ENCODE assay signal across 22 cellular contexts in the genomic region with DNA sequence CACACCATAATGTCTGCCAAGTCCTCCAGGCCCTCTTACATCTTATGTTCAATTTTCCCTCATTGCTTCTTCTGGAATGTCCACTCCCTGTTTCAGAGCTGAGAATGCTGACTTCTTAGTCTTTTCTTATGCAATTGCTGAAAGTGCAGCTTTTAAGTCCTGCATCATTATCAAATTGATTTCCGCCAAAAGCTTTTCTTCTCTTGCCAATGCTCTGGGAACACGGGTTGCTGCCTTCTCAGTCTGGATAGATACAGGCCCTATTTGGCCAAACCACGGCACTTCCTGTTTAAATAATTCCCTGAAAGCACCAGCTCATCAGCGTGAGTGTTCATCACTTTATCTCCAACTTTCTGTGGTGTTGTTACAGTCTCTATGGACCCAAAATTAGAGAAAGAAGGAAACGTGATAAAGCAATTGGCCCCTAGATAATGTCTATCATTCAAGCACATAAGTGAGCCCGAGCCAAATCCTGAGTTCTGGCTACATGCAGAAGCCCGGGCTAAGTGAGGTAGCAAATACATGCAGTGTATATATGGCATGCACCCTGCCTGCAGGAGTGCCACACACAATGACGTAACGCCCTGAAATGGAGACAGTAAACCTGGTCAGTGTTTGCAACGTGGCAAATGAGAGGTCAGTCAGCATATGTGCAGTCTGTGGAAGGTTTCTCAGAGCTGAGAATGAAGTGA.
A peak's percentile ranks its signal among the peaks of the same experiment; 100 is the strongest.
DNase-seq lines count a peak whose midpoint lies in the region; ATAC-seq and TF ChIP-seq lines count a peak whose summit lies in the region.
"Had no signal": no experiment of that assay in that cellular context is flagged by ENCODE, and none has a peak within 500 bp of the region (broad histone marks: within the 10 kb centered on the region; RNA-seq: fewer than 3 reads in every experiment).

No MANE protein-coding gene starts in this region.

- H3K18ac ChIP-seq in mesenchymal stem cell (ENCODE audit: low read depth in 1 of 2, low read length in 2 of 2) = no peak overlapping the region

- WGBS in mesenchymal stem cell = 50% methylated on average over 10 of the region's 10 CpGs

- no peaks in the 10 kb centered on the region for H3K27me3 ChIP-seq in right atrium auricular region
- H3K27me3 ChIP-seq in mesenchymal stem cell (ENCODE audit: control insufficient read depth in 1 of 2, insufficient read depth in 1 of 2, low read length in 2 of 2) = peaks cover 0 to 65% of the 10 kb centered on the region in 2 experiments
- H3K27me3 ChIP-seq: spleen had no signal

- peak overlapping the region in 1 of 2 experiments; percentile 47 for H3K4ac ChIP-seq in mesenchymal stem cell (ENCODE audit: low read depth in 1 of 2, low read length in 2 of 2)

- H3K4me1 Mint-ChIP-seq in glutamatergic neuron (ENCODE audit: low read depth, unreplicated experiment) = no peaks in the 10 kb centered on the region
- H3K4me1 Mint-ChIP-seq: B cell; nephron progenitor cell; stimulated activated naive CD8-positive, alpha-beta T cell treated with anti-CD3 and anti-CD28 coated beads, Interleukin-15, amount 100 ng/mL, for 72 hours had no signal

- H2BK5ac ChIP-seq in mesenchymal stem cell (ENCODE audit: low read depth, low read length, poor library complexity, severe bottlenecking) = no peak overlapping the region

- peak overlapping the region in 1 of 2 experiments; percentile 47 for H2BK12ac ChIP-seq in mesenchymal stem cell (ENCODE audit: low read length in 2 of 2)

- H2AFZ ChIP-seq in mesenchymal stem cell (ENCODE audit: low read depth, low read length) = no peak overlapping the region

- DNase-seq in Right ventricle myocardium superior = no peak
- DNase-seq in right atrium auricular region (ENCODE audit: low spot score) = no peak
- peak; percentile 47 for DNase-seq in fibroblast of villous mesenchyme (ENCODE audit: low read depth)
- peak; percentile 51 for DNase-seq in mesenchymal stem cell
- no peak for DNase-seq in GM20000 (ENCODE audit: low spot score)
- no peak for DNase-seq in retina
- DNase-seq in DMS53 (lab: John Stamatoyannopoulos, UW) = no peak
- DNase-seq in glutamatergic neuron = no peak
- DNase-seq: activated CD4-positive, alpha-beta T cell treated with anti-CD3 and anti-CD28 coated beads for 4 hours; activated CD8-positive, alpha-beta memory T cell treated with anti-CD3 and anti-CD28 coated beads, Interleukin-2, amount 10 ng/mL, durations not matched to agents 7 days and 5 days; foreskin melanocyte; NCI-H1436; NCI-H526; nephron progenitor cell; spleen; stimulated activated CD4-positive, alpha-beta T cell treated with anti-CD3 and anti-CD28 coated beads, Interleukin-4, amount 100 ng/mL, for 24 hours; stimulated activated naive CD8-positive, alpha-beta T cell treated with anti-CD3 and anti-CD28 coated beads, Interleukin-15, amount 100 ng/mL, for 72 hours had no signal

- H4K8ac ChIP-seq in mesenchymal stem cell (ENCODE audit: low read length) = no peak overlapping the region

- no peak overlapping the region for H3K27ac Mint-ChIP-seq in glutamatergic neuron (ENCODE audit: unreplicated experiment)
- H3K27ac Mint-ChIP-seq: activated CD8-positive, alpha-beta memory T cell treated with anti-CD3 and anti-CD28 coated beads, Interleukin-2, amount 10 ng/mL, durations not matched to agents 7 days and 5 days; B cell; brain; dendritic cell treated with granulocyte-macrophage colony-stimulating factor and Interleukin-4, amounts not matched to agents 40 ng/mL and 50 ng/mL, for 4 days; nephron progenitor cell; progenitor cell of endocrine pancreas had no signal

- no peak overlapping the region for H3K4me3 ChIP-seq in right atrium auricular region
- no peak overlapping the region for H3K4me3 ChIP-seq in fibroblast of villous mesenchyme (ENCODE audit: low read depth, low read length)
- no peak overlapping the region for H3K4me3 ChIP-seq in mesenchymal stem cell (ENCODE audit: insufficient read depth in 1 of 2, low read depth in 1 of 2, low read length in 2 of 2)
- H3K4me3 ChIP-seq: spleen had no signal

- TF ChIP-seq CTCF in right atrium auricular region (IDR thresholded peaks at IDR 0.05) = no peak
- TF ChIP-seq CTCF in fibroblast of villous mesenchyme (IDR thresholded peaks at IDR 0.05; ENCODE audit: insufficient read depth, low read depth, low read length) = no peak
- no peak for TF ChIP-seq CTCF in GM20000 (IDR thresholded peaks at IDR 0.05; ENCODE audit: extremely low read depth, missing control alignments)
- no peak for TF ChIP-seq CTCF in glutamatergic neuron (IDR thresholded peaks at IDR 0.05; ENCODE audit: partially characterized antibody, unreplicated experiment)

- no peak overlapping the region for H3K9ac ChIP-seq in mesenchymal stem cell (ENCODE audit: low read length)

- H3K27ac ChIP-seq in right atrium auricular region (no peak overlapping the region), mesenchymal stem cell (ENCODE audit: low read length, poor library complexity, severe bottlenecking) (no peak overlapping the region)
- H3K27ac ChIP-seq: RWPE1 had no signal

- H2BK120ac ChIP-seq in mesenchymal stem cell (ENCODE audit: low read depth, low read length) = no peak overlapping the region

- H3K79me1 ChIP-seq in mesenchymal stem cell (replicated peaks; ENCODE audit: low read length, poor library complexity, severe bottlenecking) = no peaks in the 10 kb centered on the region

- peak; percentile 65 for ATAC-seq in Right ventricle myocardium superior (ENCODE audit: poor library complexity)
- ATAC-seq: activated CD8-positive, alpha-beta memory T cell treated with anti-CD3 and anti-CD28 coated beads, Interleukin-2, amount 10 ng/mL, durations not matched to agents 7 days and 5 days; stimulated activated naive CD8-positive, alpha-beta T cell treated with anti-CD3 and anti-CD28 coated beads, Interleukin-15, amount 100 ng/mL, for 72 hours had no signal

- no peak overlapping the region for H3K23ac ChIP-seq in mesenchymal stem cell (ENCODE audit: low read length in 2 of 2)

- H3K4me1 ChIP-seq in right atrium auricular region (peaks cover 0 to 23% of the 10 kb centered on the region in 2 donors), mesenchymal stem cell (ENCODE audit: control insufficient read depth, insufficient read depth, low read depth, low read length) (peaks cover 1% of the 10 kb centered on the region)

- H3K27me3 Mint-ChIP-seq in glutamatergic neuron (ENCODE audit: unreplicated experiment) = peaks cover 2% of the 10 kb centered on the region
- H3K27me3 Mint-ChIP-seq: activated CD8-positive, alpha-beta memory T cell treated with anti-CD3 and anti-CD28 coated beads, Interleukin-2, amount 10 ng/mL, durations not matched to agents 7 days and 5 days; brain; stimulated activated naive CD8-positive, alpha-beta T cell treated with anti-CD3 and anti-CD28 coated beads, Interleukin-15, amount 100 ng/mL, for 72 hours had no signal

- H3K9me3 ChIP-seq in right atrium auricular region = no peaks in the 10 kb centered on the region
- no peaks in the 10 kb centered on the region for H3K9me3 ChIP-seq in mesenchymal stem cell (ENCODE audit: control insufficient read depth, low read length)
- H3K9me3 ChIP-seq: spleen had no signal

- H3K36me3 ChIP-seq in right atrium auricular region (no peaks in the 10 kb centered on the region), mesenchymal stem cell (ENCODE audit: control insufficient read depth in 1 of 2, insufficient read depth in 2 of 2, low read depth in 1 of 2, low read length in 2 of 2) (no peaks in the 10 kb centered on the region)
- H3K36me3 ChIP-seq: spleen had no signal

- H4K91ac ChIP-seq in mesenchymal stem cell (ENCODE audit: low read length) = no peak overlapping the region

- H3K9me3 Mint-ChIP-seq in glutamatergic neuron (ENCODE audit: unreplicated experiment) = no peaks in the 10 kb centered on the region
- H3K9me3 Mint-ChIP-seq: brain; stimulated activated naive CD8-positive, alpha-beta T cell treated with anti-CD3 and anti-CD28 coated beads, Interleukin-15, amount 100 ng/mL, for 72 hours had no signal

- no peak overlapping the region for H2AK5ac ChIP-seq in mesenchymal stem cell (ENCODE audit: low read length, severe bottlenecking)

- peak overlapping the region in 1 of 2 experiments; percentile 92 for H3K14ac ChIP-seq in mesenchymal stem cell (ENCODE audit: low read length in 2 of 2)

- H3K4me3 Mint-ChIP-seq in glutamatergic neuron (ENCODE audit: unreplicated experiment) = no peak overlapping the region
- H3K4me3 Mint-ChIP-seq: activated CD8-positive, alpha-beta memory T cell treated with anti-CD3 and anti-CD28 coated beads, Interleukin-2, amount 10 ng/mL, durations not matched to agents 7 days and 5 days; B cell; brain; dendritic cell treated with granulocyte-macrophage colony-stimulating factor and Interleukin-4, amounts not matched to agents 40 ng/mL and 50 ng/mL, for 4 days; nephron progenitor cell; stimulated activated naive CD8-positive, alpha-beta T cell treated with anti-CD3 and anti-CD28 coated beads, Interleukin-15, amount 100 ng/mL, for 72 hours had no signal

- no peak overlapping the region for H2BK15ac ChIP-seq in mesenchymal stem cell (ENCODE audit: low read depth, poor library complexity, severe bottlenecking)

- no peak overlapping the region for H3K4me2 ChIP-seq in mesenchymal stem cell (ENCODE audit: low read length, poor library complexity, severe bottlenecking)

- intact Hi-C loops in Right ventricle myocardium superior (cut with DNase I) = no loop called here

- H3K36me3 Mint-ChIP-seq in glutamatergic neuron (ENCODE audit: unreplicated experiment) = no peaks in the 10 kb centered on the region
- H3K36me3 Mint-ChIP-seq: brain had no signal

Comparison
In these comparisons a context has a peak if more than half of its experiments do, and no peak if none do; other contexts are left out.
1. DNase-seq: peak in fibroblast of villous mesenchyme (single experiment) and mesenchymal stem cell (single experiment); none in Right ventricle myocardium superior (single experiment), right atrium auricular region (single experiment), GM20000 (single experiment), retina (single experiment), DMS53 (single experiment) and glutamatergic neuron (single experiment).